In genomic region chr17:48595107-48595999, GRCh38 we compare ENCODE assay signal across 17 cellular contexts. TPM values are rescaled to one million over a fixed set of nuclear protein-coding genes. Genes with fewer than 3 reads are reported as not detected.
DNase-seq lines count a peak whose midpoint lies in the region; ATAC-seq, FAIRE-seq and TF ChIP-seq lines count a peak whose summit lies in the region.
"Had no signal": no experiment of that assay in that cellular context is flagged by ENCODE, and none has a peak within 500 bp of the region (broad histone marks: within the 10 kb centered on the region; RNA-seq: fewer than 3 reads in every experiment).

No MANE protein-coding gene starts in this region.

- no peaks in the 10 kb centered on the region for H3K79me2 ChIP-seq in H1 (ENCODE audit: control insufficient read depth in 1 of 2, insufficient read depth in 2 of 2, low read length in 2 of 2)

- no peak overlapping the region for H3K23ac ChIP-seq in H1 (ENCODE audit: insufficient read length)

- H2BK120ac ChIP-seq in H1 (replicated peaks; ENCODE audit: low read depth, low read length) = no peak overlapping the region

- peak overlapping the region; percentile 17 for H3K56ac ChIP-seq in H1 (replicated peaks; ENCODE audit: insufficient read length, low read depth, low read length)

- no peak for FAIRE-seq in H1 (lab: Jason Lieb, UNC)

- TF ChIP-seq CTCF in H1 (IDR thresholded peaks at IDR 0.05; ENCODE audit: control extremely low read depth in 1 of 3, insufficient read depth in 1 of 3, low read depth in 1 of 3, low read length in 3 of 3) (no peak), upper lobe of right lung (IDR thresholded peaks at IDR 0.05) (no peak)

- H3K4me1 ChIP-seq in H1 (replicated peaks in 1 of 4; ENCODE audit: control insufficient read depth in 3 of 4, insufficient read depth in 4 of 4, low read length in 3 of 4) = peaks cover 0 to 12% (median 4%) of the 10 kb centered on the region in 4 experiments; a peak in 5 of 7 replicates
- peaks cover 28% of the 10 kb centered on the region for H3K4me1 ChIP-seq in upper lobe of right lung

- H2AFZ ChIP-seq in H1 (ENCODE audit: low read length) = no peak overlapping the region

- intact Hi-C loops in upper lobe of right lung (cut with DNase I) = no loop called here

- CTCF ChIA-PET in H1 (lab: Charles Lee; ENCODE audit: partially characterized antibody) = interaction anchor here (0.6 to 7.0 kb wide), 16 partner anchors 17 to 748 kb away, joined by 3 to 53 read pairs (median 4); no protein-coding TSS in a partner anchor

- no peak for TF ChIP-seq EP300 in H1 (IDR thresholded peaks at IDR 0.05; ENCODE audit: borderline replicate concordance in 1 of 2, low read depth in 2 of 2, low read length in 2 of 2)

- peaks cover 0 to 4% (median 0%) of the 10 kb centered on the region in 3 donors for H3K36me3 Mint-ChIP-seq in naive thymus-derived CD8-positive, alpha-beta T cell

- H3K9me3 ChIP-seq in H1 (ENCODE audit: insufficient read depth in 2 of 2, low read depth in 1 of 2, low read length in 1 of 2) = no peaks in the 10 kb centered on the region; a peak in 1 of 4 replicates
- no peaks in the 10 kb centered on the region for H3K9me3 ChIP-seq in upper lobe of right lung
- H3K9me3 ChIP-seq: left ventricle myocardium inferior, thyroid gland had no signal

- H3K79me1 ChIP-seq in H1 (ENCODE audit: low read depth, low read length) = no peaks in the 10 kb centered on the region

- H2BK5ac ChIP-seq in H1 (ENCODE audit: low read depth, low read length) = no peak overlapping the region

- no peaks in the 10 kb centered on the region for H3K9me3 Mint-ChIP-seq in stimulated activated naive CD8-positive, alpha-beta T cell treated with anti-CD3 and anti-CD28 coated beads, Interleukin-15, amount 100 ng/mL, for 72 hours
- H3K9me3 Mint-ChIP-seq in naive thymus-derived CD8-positive, alpha-beta T cell = no peaks in the 10 kb centered on the region

- no peak overlapping the region for H2BK20ac ChIP-seq in H1 (ENCODE audit: low read length)

- 0 out of 2 replicates have a peak overlapping the region, but pooled peaks have one; percentile 19 for H2AK5ac ChIP-seq in H1 (ENCODE audit: low read depth, low read length)

- no peaks in the 10 kb centered on the region; the same call in 1 of the 2 replicates for H3K23me2 ChIP-seq in H1 (ENCODE audit: low read depth, low read length)

- H4K5ac ChIP-seq in H1 (ENCODE audit: insufficient read length, low read depth, low read length) = no peak overlapping the region

- H3K14ac ChIP-seq in H1 (ENCODE audit: insufficient read length) = no peak overlapping the region

- POLR2A ChIA-PET in H1 (lab: Charles Lee; ENCODE audit: partially characterized antibody) = no interaction called here
- POLR2A ChIA-PET in naive thymus-derived CD8-positive, alpha-beta T cell (lab: Charles Lee) = no interaction called here

- no peak for DNase-seq in stimulated activated naive CD8-positive, alpha-beta T cell treated with anti-CD3 and anti-CD28 coated beads, Interleukin-15, amount 100 ng/mL, for 72 hours
- no peak for DNase-seq in stimulated activated naive CD8-positive, alpha-beta T cell treated with anti-CD3 and anti-CD28 coated beads, Interleukin-15, Interleukin-2, amounts not matched to agents 100 U/mL and 50 U/mL, for 24 hours
- DNase-seq in H1 (ENCODE audit: low read depth in 1 of 2, low spot score in 2 of 2) (no peak), upper lobe of right lung (no peak)
- no peak for DNase-seq in naive thymus-derived CD8-positive, alpha-beta T cell
- DNase-seq in stimulated activated CD4-positive, alpha-beta T cell treated with anti-CD3 and anti-CD28 coated beads, Interleukin-2, amount 100 ng/mL, for 24 hours = no peak
- DNase-seq: caudate nucleus, DMS79, head of caudate nucleus, left ventricle myocardium inferior, NCI-H1930, nucleus accumbens, thyroid gland had no signal

- H3K27me3 Mint-ChIP-seq in stimulated activated naive CD8-positive, alpha-beta T cell treated with anti-CD3 and anti-CD28 coated beads, Interleukin-15, amount 100 ng/mL, for 72 hours = peaks cover 100% of the 10 kb centered on the region
- H3K27me3 Mint-ChIP-seq in naive thymus-derived CD8-positive, alpha-beta T cell = peaks cover 57 to 100% (median 78%) of the 10 kb centered on the region in 5 donors

- peaks cover 40 to 52% of the 10 kb centered on the region in 2 experiments for H4K20me1 ChIP-seq in H1 (replicated peaks in 1 of 2; ENCODE audit: control insufficient read depth in 1 of 2, insufficient read depth in 2 of 2, low read length in 2 of 2)

- peak overlapping the region; percentile 34 to 38 for H3K4me3 Mint-ChIP-seq in stimulated activated naive CD8-positive, alpha-beta T cell treated with anti-CD3 and anti-CD28 coated beads, Interleukin-15, amount 100 ng/mL, for 72 hours
- H3K4me3 Mint-ChIP-seq in naive thymus-derived CD8-positive, alpha-beta T cell = peak overlapping the region in 7 of 10 donors; percentile 7 to 60 (median 30)

- H3K27ac ChIP-seq in H1 (ENCODE audit: low read depth, low read length) (no peak overlapping the region), upper lobe of right lung (no peak overlapping the region)
- H3K27ac ChIP-seq: left ventricle myocardium inferior, thyroid gland had no signal

- H3K4me1 Mint-ChIP-seq in stimulated activated naive CD8-positive, alpha-beta T cell treated with anti-CD3 and anti-CD28 coated beads, Interleukin-15, amount 100 ng/mL, for 72 hours = peaks cover 50% of the 10 kb centered on the region
- H3K4me1 Mint-ChIP-seq in naive thymus-derived CD8-positive, alpha-beta T cell = peaks cover 29 to 53% (median 45%) of the 10 kb centered on the region in 4 donors

- H3K4me3 ChIP-seq in H1 (ENCODE audit: extremely low read depth in 1 of 4, insufficient read depth in 2 of 4, low read depth in 3 of 4, low read length in 4 of 4) (no peak overlapping the region), upper lobe of right lung (peak overlapping the region; percentile 62)
- H3K4me3 ChIP-seq: thyroid gland had no signal

- H3K9ac ChIP-seq in H1 (replicated peaks in 1 of 4; ENCODE audit: extremely low read depth in 1 of 4, low read depth in 3 of 4, low read length in 3 of 4) = no peak overlapping the region

- no peak for ATAC-seq in stimulated activated naive CD8-positive, alpha-beta T cell treated with anti-CD3 and anti-CD28 coated beads, Interleukin-15, amount 100 ng/mL, for 72 hours
- ATAC-seq in stimulated activated naive CD8-positive, alpha-beta T cell treated with anti-CD3 and anti-CD28 coated beads, Interleukin-15, Interleukin-2, amounts not matched to agents 100 U/mL and 50 U/mL, for 24 hours = no peak
- ATAC-seq in naive thymus-derived CD8-positive, alpha-beta T cell = no peak
- ATAC-seq in upper lobe of right lung = no peak
- ATAC-seq in activated CD4-positive, CD25-positive, alpha-beta regulatory T cell treated with anti-CD3 and anti-CD28 coated beads, Interleukin-2, amount 50 U/mL, for 24 hours = no peak
- ATAC-seq in GM21447 (IDR thresholded peaks at IDR 0.05; ENCODE audit: unreplicated experiment) = no peak

- H3K27me3 ChIP-seq in H1 (replicated peaks in 1 of 4; ENCODE audit: control insufficient read depth in 3 of 4, extremely low read depth in 1 of 4, insufficient read depth in 3 of 4, low read length in 3 of 4) = peaks cover 96 to 100% (median 99%) of the 10 kb centered on the region in 4 experiments
- peaks cover 95% of the 10 kb centered on the region for H3K27me3 ChIP-seq in upper lobe of right lung

- peak overlapping the region; percentile 27; the same call in 1 of the 2 replicates for H2BK12ac ChIP-seq in H1 (ENCODE audit: low read depth, low read length)

- H3K4me2 ChIP-seq in H1 (ENCODE audit: insufficient read depth in 1 of 2, low read depth in 2 of 2, low read length in 2 of 2) = peak overlapping the region in 1 of 2 experiments; percentile 21; a peak in 1 of 4 replicates

- H4K8ac ChIP-seq in H1 (ENCODE audit: extremely low read depth, insufficient read depth, low read length) = no peak overlapping the region

- no peak overlapping the region for H3K18ac ChIP-seq in H1 (ENCODE audit: extremely low read depth, low read length)

- no peak overlapping the region for H4K91ac ChIP-seq in H1 (replicated peaks; ENCODE audit: insufficient read length, low read length)

- TF ChIP-seq POLR2A in H1 (IDR thresholded peaks at IDR 0.05; ENCODE audit: control extremely low read depth in 1 of 2, low read depth in 2 of 2, low read length in 2 of 2) = no peak

- WGBS in H1 (ENCODE audit: extremely low coverage in 1 of 2, insufficient coverage in 1 of 2, insufficient read length in 1 of 2, insufficient replicate concordance in 2 of 2, low coverage in 1 of 2, low lambda C conversion rate in 2 of 2, missing lambda C conversion rate in 1 of 2), 2 experiments = 21% methylated on average over 26 of the region's 26 CpGs; no CpG with 5 or more reads in 1 of the 2 experiments

- no peak for TF ChIP-seq RAD21 in H1 (IDR thresholded peaks at IDR 0.05 in 1 of 2, conservative IDR thresholded peaks at IDR 0.05 in 1 of 2; ENCODE audit: low read depth in 2 of 2, low read length in 2 of 2)

- no peaks in the 10 kb centered on the region; a peak in 1 of 8 replicates for H3K36me3 ChIP-seq in H1 (ENCODE audit: control insufficient read depth in 2 of 4, insufficient read depth in 4 of 4, low read length in 3 of 4)
- H3K36me3 ChIP-seq in upper lobe of right lung = no peaks in the 10 kb centered on the region
- H3K36me3 ChIP-seq: left ventricle myocardium inferior, thyroid gland had no signal

- no peak overlapping the region for H3K27ac Mint-ChIP-seq in stimulated activated naive CD8-positive, alpha-beta T cell treated with anti-CD3 and anti-CD28 coated beads, Interleukin-15, amount 100 ng/mL, for 72 hours
- H3K27ac Mint-ChIP-seq in naive thymus-derived CD8-positive, alpha-beta T cell = no peak overlapping the region

- no peak overlapping the region for H3K4ac ChIP-seq in H1 (replicated peaks; ENCODE audit: insufficient read length, low read depth, low read length)

- no peak overlapping the region for H2BK15ac ChIP-seq in H1 (ENCODE audit: low read length)

RNA-seq across cellular contexts. Expression of gene HOXB5, which starts 1.8 kb away (rescaled TPM):
- not detected in 2 replicates for total RNA-seq in H1 (2021; fragmentation: NEBNext Ultra II Directional; extraction: Animal tissue kit (Norgen Biotek cat#: 25700))
- not detected in 2 replicates for polyA plus RNA-seq in H1 (2011; rRNA removed)
- not detected for polyA plus RNA-seq in H1 (2011; cell fraction: cytosol; rRNA removed)
- not detected for polyA plus RNA-seq in H1 (2011; cell fraction: nucleus; rRNA removed)
- not detected in 4 replicates for polyA plus RNA-seq in H1 (2012, experiment 1 of 2)
- polyA plus RNA-seq in H1 (2012, experiment 2 of 2) = not detected
- polyA plus RNA-seq in H1 (2013, experiment 1 of 2) = not detected
- not detected for polyA plus RNA-seq in H1 (2013, experiment 2 of 2)
- polyA minus RNA-seq in H1 (2011; rRNA and poly(A)+ RNA removed) = 0.07 TPM in 1 of 2 replicates, not detected in the other
- not detected for polyA minus RNA-seq in H1 (2011; cell fraction: cytosol; rRNA and poly(A)+ RNA removed)
- not detected for polyA minus RNA-seq in H1 (2011; cell fraction: nucleus; rRNA and poly(A)+ RNA removed)
- not detected for total RNA-seq in naive thymus-derived CD8-positive, alpha-beta T cell
- not detected for polyA plus RNA-seq in naive thymus-derived CD8-positive, alpha-beta T cell
- total RNA-seq in upper lobe of right lung = 4.4 TPM
- total RNA-seq: left ventricle myocardium inferior had no signal
- polyA plus RNA-seq: BJ had no signal

RNA-seq across cellular contexts. Expression of gene HOXB3, which starts 5.3 kb away (rescaled TPM):
- not detected in 2 replicates for total RNA-seq in H1 (2021; fragmentation: NEBNext Ultra II Directional; extraction: Animal tissue kit (Norgen Biotek cat#: 25700))
- not detected in 2 replicates for polyA plus RNA-seq in H1 (2011; rRNA removed)
- not detected for polyA plus RNA-seq in H1 (2011; cell fraction: cytosol; rRNA removed)
- polyA plus RNA-seq in H1 (2011; cell fraction: nucleus; rRNA removed) = not detected
- 0.28 TPM in 1 of 4 replicates, not detected in the others for polyA plus RNA-seq in H1 (2012, experiment 1 of 2)
- polyA plus RNA-seq in H1 (2012, experiment 2 of 2) = not detected
- polyA plus RNA-seq in H1 (2013, experiment 1 of 2) = not detected
- polyA plus RNA-seq in H1 (2013, experiment 2 of 2) = not detected
- 0.19 TPM in 1 of 2 replicates, not detected in the other for polyA minus RNA-seq in H1 (2011; rRNA and poly(A)+ RNA removed)
- polyA minus RNA-seq in H1 (2011; cell fraction: cytosol; rRNA and poly(A)+ RNA removed) = not detected
- polyA minus RNA-seq in H1 (2011; cell fraction: nucleus; rRNA and poly(A)+ RNA removed) = 1.00 TPM
- total RNA-seq in naive thymus-derived CD8-positive, alpha-beta T cell = 1 to 10 TPM; 7.2 to 8.1 TPM
- under 1 TPM in 1 of 3 donors, not detected in 2; 0.19 TPM for polyA plus RNA-seq in naive thymus-derived CD8-positive, alpha-beta T cell
- 13.3 TPM for total RNA-seq in upper lobe of right lung
- polyA plus RNA-seq: BJ had no signal

RNA-seq across cellular contexts. Expression of gene HOXB6, which starts 9.4 kb away (rescaled TPM):
- total RNA-seq in H1 (2021; fragmentation: NEBNext Ultra II Directional; extraction: Animal tissue kit (Norgen Biotek cat#: 25700)) = not detected in 2 replicates
- not detected in 2 replicates for polyA plus RNA-seq in H1 (2011; rRNA removed)
- not detected for polyA plus RNA-seq in H1 (2011; cell fraction: cytosol; rRNA removed)
- not detected for polyA plus RNA-seq in H1 (2011; cell fraction: nucleus; rRNA removed)
- polyA plus RNA-seq in H1 (2012, experiment 1 of 2) = 0.09 to 0.17 TPM in 2 of 4 replicates, not detected in the others
- not detected for polyA plus RNA-seq in H1 (2012, experiment 2 of 2)
- polyA plus RNA-seq in H1 (2013, experiment 1 of 2) = not detected
- not detected for polyA plus RNA-seq in H1 (2013, experiment 2 of 2)
- not detected in 2 replicates for polyA minus RNA-seq in H1 (2011; rRNA and poly(A)+ RNA removed)
- polyA minus RNA-seq in H1 (2011; cell fraction: cytosol; rRNA and poly(A)+ RNA removed) = not detected
- not detected for polyA minus RNA-seq in H1 (2011; cell fraction: nucleus; rRNA and poly(A)+ RNA removed)
- total RNA-seq in naive thymus-derived CD8-positive, alpha-beta T cell = not detected
- not detected for polyA plus RNA-seq in naive thymus-derived CD8-positive, alpha-beta T cell
- total RNA-seq in upper lobe of right lung = 4.9 TPM
- total RNA-seq: T-helper 2 cell treated with Interferon-gamma antibody and Interleukin-4, amounts not matched to agents 100 ng/mL and 5 ng/mL, for 36 hours had no signal
- polyA plus RNA-seq: BJ had no signal

RNA-seq across cellular contexts. Expression of gene HOXB7, which starts 15.5 kb away (rescaled TPM):
- total RNA-seq in H1 (2021; fragmentation: NEBNext Ultra II Directional; extraction: Animal tissue kit (Norgen Biotek cat#: 25700)) = not detected in 2 replicates
- not detected in 2 replicates for polyA plus RNA-seq in H1 (2011; rRNA removed)
- polyA plus RNA-seq in H1 (2011; cell fraction: cytosol; rRNA removed) = not detected
- not detected for polyA plus RNA-seq in H1 (2011; cell fraction: nucleus; rRNA removed)
- not detected in 4 replicates for polyA plus RNA-seq in H1 (2012, experiment 1 of 2)
- not detected for polyA plus RNA-seq in H1 (2012, experiment 2 of 2)
- polyA plus RNA-seq in H1 (2013, experiment 1 of 2) = not detected
- polyA plus RNA-seq in H1 (2013, experiment 2 of 2) = not detected
- polyA minus RNA-seq in H1 (2011; rRNA and poly(A)+ RNA removed) = not detected in 2 replicates
- polyA minus RNA-seq in H1 (2011; cell fraction: cytosol; rRNA and poly(A)+ RNA removed) = not detected
- polyA minus RNA-seq in H1 (2011; cell fraction: nucleus; rRNA and poly(A)+ RNA removed) = not detected
- not detected for total RNA-seq in naive thymus-derived CD8-positive, alpha-beta T cell
- polyA plus RNA-seq in naive thymus-derived CD8-positive, alpha-beta T cell = under 1 TPM in 2 of 3 donors, not detected in 1; 0.22 to 0.40 TPM
- total RNA-seq in upper lobe of right lung = 1.2 TPM
- polyA plus RNA-seq: BJ had no signal

RNA-seq across cellular contexts. Expression of gene HOXB4, which starts 17.2 kb away (rescaled TPM):
- total RNA-seq in H1 (2021; fragmentation: NEBNext Ultra II Directional; extraction: Animal tissue kit (Norgen Biotek cat#: 25700)) = not detected in 2 replicates
- not detected in 2 replicates for polyA plus RNA-seq in H1 (2011; rRNA removed)
- polyA plus RNA-seq in H1 (2011; cell fraction: cytosol; rRNA removed) = not detected
- polyA plus RNA-seq in H1 (2011; cell fraction: nucleus; rRNA removed) = not detected
- not detected in 4 replicates for polyA plus RNA-seq in H1 (2012, experiment 1 of 2)
- not detected for polyA plus RNA-seq in H1 (2012, experiment 2 of 2)
- polyA plus RNA-seq in H1 (2013, experiment 1 of 2) = not detected
- not detected for polyA plus RNA-seq in H1 (2013, experiment 2 of 2)
- polyA minus RNA-seq in H1 (2011; rRNA and poly(A)+ RNA removed) = not detected in 2 replicates
- not detected for polyA minus RNA-seq in H1 (2011; cell fraction: cytosol; rRNA and poly(A)+ RNA removed)
- not detected for polyA minus RNA-seq in H1 (2011; cell fraction: nucleus; rRNA and poly(A)+ RNA removed)
- 1 to 10 TPM; 1.8 to 2.3 TPM for total RNA-seq in naive thymus-derived CD8-positive, alpha-beta T cell
- under 1 TPM in 2 of 3 donors, not detected in 1; 0.06 TPM for polyA plus RNA-seq in naive thymus-derived CD8-positive, alpha-beta T cell
- 4.9 TPM for total RNA-seq in upper lobe of right lung
- polyA plus RNA-seq: BJ had no signal
